2 cellular contexts compared by ENCODE assay signal in genomic region chr17:49387374-49388289, GRCh38.
TF ChIP-seq lines count a peak whose summit lies in the region.

No MANE protein-coding gene starts in this region.

TF ChIP-seq in K562, 482 proteins besides CTCF, POLR2A, EP300 and RAD21 (continues in another document):
- TF ChIP-seq RBM22 (IDR thresholded peaks at IDR 0.05; ENCODE audit: low read depth, low read length, poor library complexity, severe bottlenecking), result no peak
- TF ChIP-seq HDAC2 (IDR thresholded peaks at IDR 0.05), result peak; percentile 67; the same call in 1 of the 2 replicates
- peak; percentile 19; the same call in 1 of the 2 replicates for TF ChIP-seq DMBX1 (CRISPR knock-in tag; IDR thresholded peaks at IDR 0.05; ENCODE audit: borderline replicate concordance)
- peak; percentile 66 for TF ChIP-seq ZNF589 (CRISPR knock-in tag; IDR thresholded peaks at IDR 0.05; ENCODE audit: low read depth)
- peak; percentile 61 for TF ChIP-seq ZFX (CRISPR knock-in tag; IDR thresholded peaks at IDR 0.05)
- no peak for TF ChIP-seq SMARCE1 (IDR thresholded peaks at IDR 0.05)
- TF ChIP-seq E2F6 (IDR thresholded peaks at IDR 0.05; ENCODE audit: borderline replicate concordance in 1 of 2, extremely low read depth in 1 of 2, insufficient read depth in 1 of 2, insufficient read length in 1 of 2, low read depth in 1 of 2, low read length in 1 of 2, poor library complexity in 1 of 2, severe bottlenecking in 1 of 2), result peak in 1 of 2 experiments; percentile 6
- no peak for TF ChIP-seq CHD1 (IDR thresholded peaks at IDR 0.05; ENCODE audit: low read length)
- TF ChIP-seq L3MBTL2 (IDR thresholded peaks at IDR 0.05), result peak; percentile 53
- TF ChIP-seq ZNF592 (IDR thresholded peaks at IDR 0.05), result peak; percentile 75
- TF ChIP-seq MXI1 (IDR thresholded peaks at IDR 0.05; ENCODE audit: low read depth, low read length), result no peak
- no peak for TF ChIP-seq SP1 (CRISPR knock-in tag; IDR thresholded peaks at IDR 0.05)
- TF ChIP-seq HMBOX1 (IDR thresholded peaks at IDR 0.05), result peak; percentile 37; the same call in 1 of the 2 replicates
- TF ChIP-seq KDM1A (IDR thresholded peaks at IDR 0.05), result peak; percentile 10 to 69; a peak in 2 of 4 replicates
- 0 out of 2 replicates have a peak, but pooled peaks have one; percentile 35 for TF ChIP-seq MAX (CRISPR knock-in tag; IDR thresholded peaks at IDR 0.05)
- no peak for TF ChIP-seq STAG1 (CRISPR knock-in tag; IDR thresholded peaks at IDR 0.05; ENCODE audit: borderline replicate concordance)
- TF ChIP-seq EHMT2 (IDR thresholded peaks at IDR 0.05), result no peak
- no peak for TF ChIP-seq LARP7 (IDR thresholded peaks at IDR 0.05)
- peak; percentile 52 for TF ChIP-seq CBFA2T3 (IDR thresholded peaks at IDR 0.05)
- 0 out of 2 replicates have a peak, but pooled peaks have one; percentile 26 for TF ChIP-seq CBFB (CRISPR knock-in tag; IDR thresholded peaks at IDR 0.05)
- 0 out of 2 replicates have a peak, but pooled peaks have one; percentile 24 for TF ChIP-seq CBFA2T2 (conservative IDR thresholded peaks at IDR 0.05)
- peak; percentile 84; the same call in 1 of the 2 replicates for TF ChIP-seq BCOR (IDR thresholded peaks at IDR 0.05)
- 0 out of 4 replicates have a peak, but pooled peaks of 1 of the 2 experiments have one; percentile 24 for TF ChIP-seq ZNF639 (CRISPR knock-in tag; conservative IDR thresholded peaks at IDR 0.05 in 1 of 2, IDR thresholded peaks at IDR 0.05 in 1 of 2)
- peak; percentile 84 for TF ChIP-seq RBM25 (IDR thresholded peaks at IDR 0.05; ENCODE audit: low read depth, low read length, severe bottlenecking)
- 0 out of 2 replicates have a peak, but pooled peaks have one; percentile 20 for TF ChIP-seq SMAD4 (CRISPR knock-in tag; conservative IDR thresholded peaks at IDR 0.05)
- TF ChIP-seq ESRRA (IDR thresholded peaks at IDR 0.05; ENCODE audit: borderline replicate concordance, low read depth), result peak; percentile 50; the same call in 1 of the 2 replicates

TF ChIP-seq in SK-N-SH, 30 proteins besides CTCF, POLR2A, EP300 and RAD21:
- TF ChIP-seq RFX5 (IDR thresholded peaks at IDR 0.05; ENCODE audit: low read length) (no peak), FOSL2 (IDR thresholded peaks at IDR 0.05; ENCODE audit: borderline replicate concordance, low read depth) (no peak), REST (IDR thresholded peaks at IDR 0.05; ENCODE audit: low read depth, low read length) (no peak), USF2 (IDR thresholded peaks at IDR 0.05; ENCODE audit: borderline replicate concordance, low read depth, low read length) (no peak)
TF ChIP-seq in SK-N-SH: peak in this region for 0.
